Comparison of ENCODE assay signal across 15 cellular contexts in genomic region chr4:173214661-173215060, GRCh38. TPM values are rescaled to one million over a fixed set of nuclear protein-coding genes. Genes with fewer than 3 reads are reported as not detected.
DNase-seq lines count a peak whose midpoint lies in the region; ATAC-seq and TF ChIP-seq lines count a peak whose summit lies in the region.
"Had no signal": no experiment of that assay in that cellular context is flagged by ENCODE, and none has a peak within 500 bp of the region (broad histone marks: within the 10 kb centered on the region; RNA-seq: fewer than 3 reads in every experiment).

No MANE protein-coding gene starts in this region.

- DNase-seq in AG08395 (ENCODE audit: low spot score) (peak; percentile 7), LHCN-M2 (ENCODE audit: low read depth) (peak; percentile 91), astrocyte of the cerebellum (ENCODE audit: low read depth) (peak; percentile 66), iris pigment epithelial cell (ENCODE audit: low read depth) (peak; percentile 47), NCI-H2227 treated with DMSO at 0.1 percent for 48 hours (lab: John Stamatoyannopoulos, UW) (no peak)
- DNase-seq in stimulated activated CD4-positive, alpha-beta T cell treated with anti-CD3 and anti-CD28 coated beads, Interleukin-1b, Interleukin-23, amount 100 ng/mL, for 48 hours: no peak
- DNase-seq: activated CD8-positive, alpha-beta memory T cell treated with anti-CD3 and anti-CD28 coated beads, Interleukin-2, amount 50 U/mL, for 48 hours; activated naive CD8-positive, alpha-beta T cell treated with anti-CD3 and anti-CD28 coated beads, Interleukin-2, amount 50 U/mL, for 24 hours; AML-193; head of caudate nucleus; NCI-H2171; RPMI8226 had no signal

- H3K4me3 ChIP-seq in astrocyte of the cerebellum (ENCODE audit: low read depth, low read length): no peak overlapping the region
- H3K4me3 ChIP-seq: neural progenitor cell had no signal

- TF ChIP-seq CTCF in astrocyte of the cerebellum (IDR thresholded peaks at IDR 0.05; ENCODE audit: low read depth, low read length, missing control alignments): no peak

- ATAC-seq in GM19467 (IDR thresholded peaks at IDR 0.05; ENCODE audit: unreplicated experiment): no peak
- no peak for ATAC-seq in HG02840 (IDR thresholded peaks at IDR 0.05; ENCODE audit: low FRiP score, unreplicated experiment)
- ATAC-seq: activated naive CD8-positive, alpha-beta T cell treated with anti-CD3 and anti-CD28 coated beads, Interleukin-2, amount 50 U/mL, for 24 hours had no signal

- in situ Hi-C loops in astrocyte of the cerebellum (cut with HindIII; ENCODE audit: low sequenced_read_pairs): no loop called here

RNA-seq across cellular contexts. Expression of gene GALNT7, which starts 46.0 kb away (rescaled TPM):
- 94.9 and 119 TPM in 2 replicates for total RNA-seq in LHCN-M2 (2014; rRNA removed)
- 25.7 TPM for polyA plus RNA-seq in LHCN-M2 (2012)

Comparison
In these comparisons a context has a peak if more than half of its experiments do, and no peak if none do; other contexts are left out.
1. DNase-seq: peak in AG08395 (single experiment), LHCN-M2 (single experiment), astrocyte of the cerebellum (single experiment) and iris pigment epithelial cell (single experiment); none in NCI-H2227 treated with DMSO at 0.1 percent for 48 hours (single experiment) and stimulated activated CD4-positive, alpha-beta T cell treated with anti-CD3 and anti-CD28 coated beads, Interleukin-1b, Interleukin-23, amount 100 ng/mL, for 48 hours (single experiment).